ENCODE assay signal across 8 cellular contexts in the genomic region with DNA sequence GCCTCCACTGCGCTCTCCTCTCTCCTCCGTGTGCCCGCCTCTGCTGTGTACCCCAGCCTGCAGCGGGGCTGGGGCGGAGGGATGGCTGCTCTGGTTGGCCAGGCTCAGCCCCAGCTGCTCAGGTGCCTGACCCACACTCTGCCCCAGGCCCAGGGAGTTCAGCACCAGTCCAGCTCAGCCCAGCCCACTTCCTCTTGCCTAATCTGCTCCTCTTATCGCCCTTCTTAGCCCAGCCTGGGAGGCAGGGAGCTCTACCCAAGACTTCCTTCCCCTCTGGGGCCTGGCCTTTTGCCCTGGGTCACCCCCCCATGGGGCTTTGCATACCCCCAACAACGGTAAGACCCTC. TPM values are rescaled to one million over a fixed set of nuclear protein-coding genes. Genes with fewer than 3 reads are reported as not detected.
DNase-seq lines count a peak whose midpoint lies in the region; ATAC-seq and TF ChIP-seq lines count a peak whose summit lies in the region.

No MANE protein-coding gene starts in this region.

- H2BK12ac ChIP-seq in neuronal stem cell (ENCODE audit: low read length), result no peak overlapping the region

- H2BK15ac ChIP-seq in neuronal stem cell (ENCODE audit: low read length), result no peak overlapping the region

- no peak overlapping the region for H2BK5ac ChIP-seq in neuronal stem cell (ENCODE audit: low read length)

- TF ChIP-seq POLR2A in uterus (IDR thresholded peaks at IDR 0.05), result no peak

- no peak overlapping the region for H4K8ac ChIP-seq in neuronal stem cell (ENCODE audit: low read depth, low read length)

- no peak overlapping the region for H2BK120ac ChIP-seq in neuronal stem cell (ENCODE audit: low read depth, low read length)

- ATAC-seq in activated naive CD8-positive, alpha-beta T cell treated with anti-CD3 and anti-CD28 coated beads, Interleukin-2, amount 50 U/mL, for 24 hours, result peak; percentile 45

- peak overlapping the region; percentile 91 for H3K4me3 Mint-ChIP-seq in activated naive CD8-positive, alpha-beta T cell treated with anti-CD3 and anti-CD28 coated beads, Interleukin-2, amount 50 U/mL, for 24 hours

- no peaks in the 10 kb centered on the region for H3K36me3 ChIP-seq in Karpas-422 (ENCODE audit: insufficient read depth, low read length)
- no peaks in the 10 kb centered on the region for H3K36me3 ChIP-seq in neuronal stem cell (replicated peaks in 1 of 2; ENCODE audit: control insufficient read depth in 2 of 2, insufficient read depth in 2 of 2, low read length in 2 of 2)
- H3K36me3 ChIP-seq in uterus, result no peaks in the 10 kb centered on the region

- H3K18ac ChIP-seq in neuronal stem cell (ENCODE audit: low read length), result peak overlapping the region; percentile 76

- H3K27ac ChIP-seq in Karpas-422 (ENCODE audit: low read length), result no peak overlapping the region
- H3K27ac ChIP-seq in neuronal stem cell (replicated peaks; ENCODE audit: low read length), result no peak overlapping the region
- H3K27ac ChIP-seq in uterus, result no peak overlapping the region

- no peaks in the 10 kb centered on the region for H3K27me3 ChIP-seq in Karpas-422 (ENCODE audit: low read length)
- H3K27me3 ChIP-seq in neuronal stem cell (ENCODE audit: control insufficient read depth in 3 of 3, insufficient read depth in 3 of 3, low read depth in 1 of 3, low read length in 3 of 3), result peaks cover 0 to 7% (median 0%) of the 10 kb centered on the region in 3 experiments
- no peaks in the 10 kb centered on the region for H3K27me3 ChIP-seq in uterus

- no peaks in the 10 kb centered on the region for H3K9me3 ChIP-seq in Karpas-422 (ENCODE audit: low read length)
- no peaks in the 10 kb centered on the region for H3K9me3 ChIP-seq in neuronal stem cell (replicated peaks in 1 of 2; ENCODE audit: control insufficient read depth in 2 of 2, insufficient read depth in 1 of 2, low read depth in 1 of 2, low read length in 2 of 2)
- H3K9me3 ChIP-seq in uterus, result no peaks in the 10 kb centered on the region

- peaks cover 39% of the 10 kb centered on the region for H3K4me1 ChIP-seq in Karpas-422 (ENCODE audit: low read length)
- H3K4me1 ChIP-seq in neuronal stem cell (ENCODE audit: control insufficient read depth in 2 of 2, insufficient read depth in 1 of 2, low read depth in 1 of 2, low read length in 2 of 2), result peaks cover 5 to 31% of the 10 kb centered on the region in 2 donors
- no peaks in the 10 kb centered on the region for H3K4me1 ChIP-seq in uterus

- H3K4me3 ChIP-seq in GM12875 (ENCODE audit: low read depth, low read length) (peak overlapping the region; percentile 75), Karpas-422 (ENCODE audit: low read length) (no peak overlapping the region), neuronal stem cell (ENCODE audit: low read length in 2 of 2) (no peak overlapping the region), uterus (no peak overlapping the region)

- H2AK5ac ChIP-seq in neuronal stem cell (ENCODE audit: low read depth, low read length), result peak overlapping the region; percentile 85

- peaks cover 36% of the 10 kb centered on the region for H3K4me1 Mint-ChIP-seq in activated naive CD8-positive, alpha-beta T cell treated with anti-CD3 and anti-CD28 coated beads, Interleukin-2, amount 50 U/mL, for 24 hours

- intact Hi-C loops in uterus (cut with DNase I; ENCODE audit: low total_unique reads), result no loop called here

- no peak overlapping the region for H4K91ac ChIP-seq in neuronal stem cell (ENCODE audit: low read depth, low read length, poor library complexity)

- no peaks in the 10 kb centered on the region for H3K9me3 Mint-ChIP-seq in activated naive CD8-positive, alpha-beta T cell treated with anti-CD3 and anti-CD28 coated beads, Interleukin-2, amount 50 U/mL, for 24 hours

- no peaks in the 10 kb centered on the region for H4K20me1 ChIP-seq in Karpas-422 (ENCODE audit: insufficient read depth, low read depth, low read length)

- no peak for DNase-seq in Karpas-422
- DNase-seq in activated naive CD8-positive, alpha-beta T cell treated with anti-CD3 and anti-CD28 coated beads, Interleukin-2, amount 50 U/mL, for 24 hours, result peak; percentile 35
- no peak for DNase-seq in neuronal stem cell (ENCODE audit: low spot score)
- DNase-seq in uterus, result no peak
- no peak for DNase-seq in cerebellum (ENCODE audit: low spot score)
- no peak for DNase-seq in cortex of kidney (lab: John Stamatoyannopoulos, UW)
- DNase-seq in kidney glomerular epithelial cell (lab: John Stamatoyannopoulos, UW), result no peak

- no CpG with 5 or more reads among the region's 7 CpGs for WGBS in neuronal stem cell (ENCODE audit: extremely low coverage in 2 of 2, insufficient read length in 2 of 2, insufficient replicate concordance in 1 of 2), 2 donors

- no peak overlapping the region for H2AFZ ChIP-seq in Karpas-422 (ENCODE audit: low read length)
- peak overlapping the region; percentile 69 for H2AFZ ChIP-seq in neuronal stem cell (ENCODE audit: low read length)

- H3K27ac Mint-ChIP-seq in activated naive CD8-positive, alpha-beta T cell treated with anti-CD3 and anti-CD28 coated beads, Interleukin-2, amount 50 U/mL, for 24 hours, result peak overlapping the region; percentile 93

- H3K4me2 ChIP-seq in Karpas-422 (ENCODE audit: low read depth, low read length, poor library complexity, severe bottlenecking) (peak overlapping the region; percentile 74), neuronal stem cell (ENCODE audit: insufficient read depth, low read length, poor library complexity, severe bottlenecking) (no peak overlapping the region)

- TF ChIP-seq CTCF in GM12875 (IDR thresholded peaks at IDR 0.05; ENCODE audit: borderline replicate concordance, insufficient read depth, low read depth, low read length) (no peak), uterus (IDR thresholded peaks at IDR 0.05) (no peak)

- H3K4ac ChIP-seq in neuronal stem cell (ENCODE audit: low read length), result no peak overlapping the region

- no peak overlapping the region for H3K14ac ChIP-seq in neuronal stem cell (ENCODE audit: low read length)

- H3K9me2 ChIP-seq in Karpas-422 (replicated peaks; ENCODE audit: insufficient read depth, low read length), result no peaks in the 10 kb centered on the region

- H3K9ac ChIP-seq in Karpas-422 (ENCODE audit: low read length), result peak overlapping the region; percentile 38; the same call in 1 of the 2 replicates
- H3K9ac ChIP-seq in neuronal stem cell (ENCODE audit: low read depth, low read length, poor library complexity), result peak overlapping the region; percentile 50

- no peaks in the 10 kb centered on the region for H3K27me3 Mint-ChIP-seq in activated naive CD8-positive, alpha-beta T cell treated with anti-CD3 and anti-CD28 coated beads, Interleukin-2, amount 50 U/mL, for 24 hours

- no peaks in the 10 kb centered on the region for H3K36me3 Mint-ChIP-seq in activated naive CD8-positive, alpha-beta T cell treated with anti-CD3 and anti-CD28 coated beads, Interleukin-2, amount 50 U/mL, for 24 hours (ENCODE audit: low read depth)

- H3K23ac ChIP-seq in neuronal stem cell (ENCODE audit: low read depth, low read length, poor library complexity), result peak overlapping the region; percentile 28

- no peaks in the 10 kb centered on the region for H3K79me1 ChIP-seq in neuronal stem cell (ENCODE audit: low read depth, low read length)

- no peaks in the 10 kb centered on the region for H3K79me2 ChIP-seq in Karpas-422 (ENCODE audit: low read length)

RNA-seq across cellular contexts. Expression of gene PLCB2, which starts 1.1 kb away (rescaled TPM):
- total RNA-seq in Karpas-422 (2014; rRNA removed; shearing (Covaris generic); ENCODE audit: low replicate concordance), result 4.3 and 8.7 TPM in 2 replicates
- 3.7 TPM for polyA plus RNA-seq in neuronal stem cell (2013, experiment 1 of 2)
- polyA plus RNA-seq in neuronal stem cell (2013, experiment 2 of 2), result 3.2 TPM
- total RNA-seq in uterus (10 to 100 TPM in 2 of 4 donors, 1 to 10 TPM in 2; 3.5 to 19.0 (median 9.3) TPM), cerebellum (4.4 TPM)

RNA-seq across cellular contexts. Expression of gene INAFM2, which starts 14.7 kb away (rescaled TPM):
- total RNA-seq in Karpas-422 (2014; rRNA removed; shearing (Covaris generic); ENCODE audit: low replicate concordance), result 5.8 and 9.2 TPM in 2 replicates
- 12.8 TPM for polyA plus RNA-seq in neuronal stem cell (2013, experiment 1 of 2)
- 13.4 TPM for polyA plus RNA-seq in neuronal stem cell (2013, experiment 2 of 2)
- 10 to 100 TPM in 2 of 4 donors, 1 to 10 TPM in 2; 3.2 to 68.1 (median 8.9) TPM for total RNA-seq in uterus
- 13.2 TPM for total RNA-seq in cerebellum

RNA-seq across cellular contexts. Expression of gene ANKRD63, which starts 26.0 kb away (rescaled TPM):
- not detected in 2 replicates for total RNA-seq in Karpas-422 (2014; rRNA removed; shearing (Covaris generic); ENCODE audit: low replicate concordance)
- polyA plus RNA-seq in neuronal stem cell (2013, experiment 1 of 2), result not detected
- not detected for polyA plus RNA-seq in neuronal stem cell (2013, experiment 2 of 2)
- total RNA-seq in uterus (under 1 TPM in 2 of 4 donors, not detected in 2; 0.28 to 0.52 TPM), cerebellum (0.27 TPM)

RNA-seq across cellular contexts. Expression of gene CCDC9B, which starts 31.9 kb away (rescaled TPM):
- total RNA-seq in Karpas-422 (2014; rRNA removed; shearing (Covaris generic); ENCODE audit: low replicate concordance), result 1.2 and 3.1 TPM in 2 replicates
- 0.13 TPM for polyA plus RNA-seq in neuronal stem cell (2013, experiment 1 of 2)
- polyA plus RNA-seq in neuronal stem cell (2013, experiment 2 of 2), result 0.08 TPM
- total RNA-seq in uterus (10 to 100 TPM in 1 of 4 donors, 1 to 10 TPM in 3; 2.4 to 43.8 (median 6.6) TPM), cerebellum (0.73 TPM)

RNA-seq across cellular contexts. Expression of gene PHGR1, which starts 42.0 kb away (rescaled TPM):
- not detected in 2 replicates for total RNA-seq in Karpas-422 (2014; rRNA removed; shearing (Covaris generic); ENCODE audit: low replicate concordance)
- polyA plus RNA-seq in neuronal stem cell (2013, experiment 1 of 2), result not detected
- polyA plus RNA-seq in neuronal stem cell (2013, experiment 2 of 2), result not detected
- total RNA-seq in uterus (1 to 10 TPM in 1 of 4 donors, not detected in 3; 1.8 TPM), cerebellum (not detected)
